In the genomic region with DNA sequence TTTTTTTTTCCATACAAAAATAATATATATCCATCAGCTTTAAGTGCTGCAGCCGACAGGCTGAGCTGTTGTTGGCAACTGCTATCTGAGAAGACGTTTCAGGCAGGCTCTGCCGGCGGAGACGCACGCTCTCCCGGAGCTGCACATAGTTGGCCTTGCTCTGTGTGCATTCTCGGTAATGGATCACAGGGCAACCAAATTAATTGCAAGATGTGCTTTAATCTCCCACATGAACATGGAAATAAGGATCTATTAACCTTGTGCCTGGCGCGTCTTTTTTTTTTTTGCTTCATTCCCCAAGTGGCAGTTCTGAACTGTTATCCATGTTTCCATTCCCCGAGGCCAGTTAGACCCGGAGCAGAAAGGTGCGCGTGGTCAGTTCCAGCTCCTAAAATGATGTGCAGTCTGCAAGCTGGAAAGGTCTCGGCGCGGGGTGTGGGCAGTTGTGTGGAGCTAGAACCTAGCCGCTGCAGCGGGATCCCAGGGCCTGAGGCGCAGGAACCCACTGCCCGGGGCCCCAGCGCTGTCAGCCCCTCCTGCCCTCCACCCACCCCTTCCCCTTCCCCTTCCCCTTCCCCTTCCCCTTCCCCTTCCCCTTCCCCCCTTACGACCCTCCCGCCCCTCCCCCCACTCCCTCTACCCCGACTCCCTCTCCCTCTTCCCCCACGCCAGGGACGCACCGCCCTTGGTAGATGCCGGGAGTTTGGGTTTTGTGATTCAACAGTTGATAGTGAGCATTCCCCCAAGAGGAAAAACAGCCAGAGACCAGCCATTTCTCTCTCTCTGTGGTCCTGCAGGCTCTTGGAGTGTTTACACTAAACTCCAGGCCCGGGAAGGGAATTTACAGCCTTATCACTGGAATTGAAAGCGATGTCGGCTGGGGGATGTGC, we compare ENCODE assay signal across 12 cellular contexts.
DNase-seq lines count a peak whose midpoint lies in the region; ATAC-seq and TF ChIP-seq lines count a peak whose summit lies in the region.
"Had no signal": no experiment of that assay in that cellular context is flagged by ENCODE, and none has a peak within 500 bp of the region (broad histone marks: within the 10 kb centered on the region; RNA-seq: fewer than 3 reads in every experiment).

No MANE protein-coding gene starts in this region.

- DNase-seq in MG63 (peak; percentile 13), fibroblast of peridontal ligament (ENCODE audit: extremely low read depth) (peak; percentile 48), spleen (no peak)
- DNase-seq in activated CD8-positive, alpha-beta T cell treated with anti-CD3 and anti-CD28 coated beads, Interleukin-2, amount 10 ng/mL, durations not matched to agents 7 days and 5 days, result no peak
- DNase-seq: activated T-cell treated with anti-CD3 and anti-CD28 coated beads, Interleukin-2, amount 50 U/mL, for 4 hours; stimulated activated naive CD4-positive, alpha-beta T cell had no signal

- no peak overlapping the region for H2AFZ ChIP-seq in ACC112 (ENCODE audit: low read length, unreplicated experiment)

- intact Hi-C loops in spleen (cut with DNase I; ENCODE audit: low total_unique reads), result no loop called here

- H3K27ac Mint-ChIP-seq in activated CD8-positive, alpha-beta T cell treated with anti-CD3 and anti-CD28 coated beads, Interleukin-2, amount 10 ng/mL, durations not matched to agents 7 days and 5 days, result no peak overlapping the region

- H3K27me3 ChIP-seq in ACC112 (ENCODE audit: insufficient read depth, low read length) (peaks cover 37% of the 10 kb centered on the region; the same call in 1 of the 2 replicates), MG63 (no peaks in the 10 kb centered on the region), muscle layer of duodenum (ENCODE audit: low read depth, low read length) (no peaks in the 10 kb centered on the region), spleen (replicated peaks in 1 of 7) (peaks cover 0 to 69% (median 10%) of the 10 kb centered on the region in 7 donors)

- CTCF ChIA-PET in activated CD8-positive, alpha-beta T cell treated with anti-CD3 and anti-CD28 coated beads, Interleukin-2, amount 10 ng/mL, durations not matched to agents 7 days and 5 days (lab: Charles Lee), result no interaction called here

- ATAC-seq in GM18517 (IDR thresholded peaks at IDR 0.05; ENCODE audit: unreplicated experiment), result no peak
- ATAC-seq in activated CD8-positive, alpha-beta T cell treated with anti-CD3 and anti-CD28 coated beads, Interleukin-2, amount 10 ng/mL, durations not matched to agents 7 days and 5 days, result no peak
- no peak for ATAC-seq in HG03039 (IDR thresholded peaks at IDR 0.05; ENCODE audit: unreplicated experiment)
- ATAC-seq: activated T-cell treated with anti-CD3 and anti-CD28 coated beads, Interleukin-2, amount 50 U/mL, for 4 hours had no signal

- H3K4me3 Mint-ChIP-seq in activated CD8-positive, alpha-beta T cell treated with anti-CD3 and anti-CD28 coated beads, Interleukin-2, amount 10 ng/mL, durations not matched to agents 7 days and 5 days, result no peak overlapping the region
- H3K4me3 Mint-ChIP-seq: activated T-cell treated with anti-CD3 and anti-CD28 coated beads, Interleukin-2, amount 50 U/mL, for 4 hours had no signal

- H3K27ac ChIP-seq in ACC112 (ENCODE audit: low read depth, low read length) (no peak overlapping the region), muscle layer of duodenum (ENCODE audit: low read length) (no peak overlapping the region), spleen (no peak overlapping the region)
- H3K27ac ChIP-seq: C4-2B, epithelial cell of prostate had no signal

- no peak for TF ChIP-seq POLR2A in spleen (IDR thresholded peaks at IDR 0.05)

- WGBS in spleen, 5 donors, result 6 to 12% (median 8%) methylated on average over 26 to 32 of the region's 32 CpGs

- H3K4me3 ChIP-seq in ACC112 (ENCODE audit: low read depth, low read length) (peak overlapping the region; percentile 63), MG63 (no peak overlapping the region), muscle layer of duodenum (ENCODE audit: low read depth in 1 of 2, low read length in 2 of 2) (peak overlapping the region; percentile 37 to 56), spleen (no peak overlapping the region)

- H3K9me3 ChIP-seq in MG63, result no peaks in the 10 kb centered on the region; the same call in 1 of the 2 replicates
- no peaks in the 10 kb centered on the region for H3K9me3 ChIP-seq in muscle layer of duodenum (ENCODE audit: control insufficient read depth in 1 of 2, low read length in 2 of 2)
- no peaks in the 10 kb centered on the region for H3K9me3 ChIP-seq in spleen

- no peaks in the 10 kb centered on the region for H3K4me1 Mint-ChIP-seq in activated CD8-positive, alpha-beta T cell treated with anti-CD3 and anti-CD28 coated beads, Interleukin-2, amount 10 ng/mL, durations not matched to agents 7 days and 5 days (ENCODE audit: low read depth)

- H3K4me1 ChIP-seq in ACC112 (ENCODE audit: control insufficient read depth, insufficient read depth, low read length, unreplicated experiment) (no peaks in the 10 kb centered on the region), muscle layer of duodenum (ENCODE audit: control insufficient read depth in 1 of 2, insufficient read depth in 2 of 2, low read length in 2 of 2) (peaks cover 0 to 9% of the 10 kb centered on the region in 2 donors), spleen (peaks cover 0 to 2% (median 0%) of the 10 kb centered on the region in 6 donors)

- peaks cover 33% of the 10 kb centered on the region for H3K27me3 Mint-ChIP-seq in activated CD8-positive, alpha-beta T cell treated with anti-CD3 and anti-CD28 coated beads, Interleukin-2, amount 10 ng/mL, durations not matched to agents 7 days and 5 days (ENCODE audit: low read depth)

- TF ChIP-seq CTCF in spleen (IDR thresholded peaks at IDR 0.05 in 8 of 11, conservative IDR thresholded peaks at IDR 0.05 in 3 of 11), result no peak

- no peaks in the 10 kb centered on the region for H3K9me3 Mint-ChIP-seq in activated CD8-positive, alpha-beta T cell treated with anti-CD3 and anti-CD28 coated beads, Interleukin-2, amount 10 ng/mL, durations not matched to agents 7 days and 5 days (ENCODE audit: insufficient read depth)
- H3K9me3 Mint-ChIP-seq: activated T-cell treated with anti-CD3 and anti-CD28 coated beads, Interleukin-2, amount 50 U/mL, for 4 hours had no signal

- no peaks in the 10 kb centered on the region for H3K36me3 Mint-ChIP-seq in activated CD8-positive, alpha-beta T cell treated with anti-CD3 and anti-CD28 coated beads, Interleukin-2, amount 10 ng/mL, durations not matched to agents 7 days and 5 days (ENCODE audit: low read depth)

- no peaks in the 10 kb centered on the region for H3K36me3 ChIP-seq in ACC112 (ENCODE audit: insufficient read depth, low read length)
- no peaks in the 10 kb centered on the region for H3K36me3 ChIP-seq in MG63
- no peaks in the 10 kb centered on the region for H3K36me3 ChIP-seq in muscle layer of duodenum (ENCODE audit: control insufficient read depth in 1 of 2, insufficient read depth in 2 of 2, low read length in 2 of 2)
- no peaks in the 10 kb centered on the region for H3K36me3 ChIP-seq in spleen

- no peaks in the 10 kb centered on the region for H3K79me2 ChIP-seq in ACC112 (ENCODE audit: control insufficient read depth, insufficient read depth, low read length, unreplicated experiment)

- POLR2A ChIA-PET in activated CD8-positive, alpha-beta T cell treated with anti-CD3 and anti-CD28 coated beads, Interleukin-2, amount 10 ng/mL, durations not matched to agents 7 days and 5 days (lab: Charles Lee), result interaction anchor here (0.6 kb wide), 1 partner anchor 275 kb away, joined by 3 read pairs; no protein-coding TSS in a partner anchor

Comparison
In these comparisons a context has a peak if more than half of its experiments do, and no peak if none do; other contexts are left out.
1. H3K4me3 ChIP-seq: peak in ACC112 (single experiment) and muscle layer of duodenum (2 of 2); none in MG63 (single experiment) and spleen (0 of 8).
2. DNase-seq: peak in MG63 (single experiment) and fibroblast of peridontal ligament (single experiment); none in activated CD8-positive, alpha-beta T cell treated with anti-CD3 and anti-CD28 coated beads, Interleukin-2, amount 10 ng/mL, durations not matched to agents 7 days and 5 days (single experiment) and spleen (single experiment).